ENCODE assay signal across 8 cellular contexts in the genomic region with DNA sequence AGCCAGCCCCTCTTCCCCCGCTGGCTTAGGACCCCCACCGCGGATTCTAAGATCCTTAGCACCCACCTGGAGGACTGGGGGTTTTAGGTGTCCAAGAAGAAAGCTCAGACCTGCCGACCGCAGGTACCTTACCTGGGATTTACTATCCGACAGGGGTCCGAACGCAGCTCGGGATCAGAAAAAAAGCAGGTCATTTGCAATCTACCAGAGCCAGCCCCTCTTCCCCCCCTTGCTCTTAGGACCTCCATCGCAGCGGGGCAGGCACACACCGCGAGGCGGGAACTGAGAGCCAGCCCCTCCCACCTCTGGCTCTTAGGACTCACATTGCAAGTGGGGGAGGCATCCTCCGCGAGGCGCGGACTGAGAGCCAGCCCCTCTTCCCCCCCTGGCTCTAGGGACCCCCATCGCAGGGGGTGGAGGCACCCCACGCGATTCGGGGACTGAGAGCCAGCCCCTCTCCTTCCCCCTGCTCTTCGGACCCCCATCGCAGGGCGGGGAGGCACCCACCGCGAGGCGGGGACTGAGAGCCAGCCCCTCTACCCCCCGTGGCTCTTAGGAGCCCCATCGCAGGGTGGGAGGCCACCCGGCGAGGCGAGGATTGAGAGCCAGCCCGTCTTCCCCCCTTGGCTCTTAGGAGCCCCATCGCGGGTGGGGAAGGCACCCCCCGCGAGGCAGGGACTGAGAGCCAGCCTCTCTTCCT. TPM values are rescaled to one million over a fixed set of nuclear protein-coding genes. Genes with fewer than 3 reads are reported as not detected.
DNase-seq lines count a peak whose midpoint lies in the region; ATAC-seq, FAIRE-seq and TF ChIP-seq lines count a peak whose summit lies in the region.

No MANE protein-coding gene starts in this region.

- H3K4me3 Mint-ChIP-seq in CD4-positive, alpha-beta T cell, result peak overlapping the region; percentile 84
- H3K4me3 Mint-ChIP-seq in GM23338, result peak overlapping the region; percentile 69
- peak overlapping the region; percentile 62 for H3K4me3 Mint-ChIP-seq in activated naive CD8-positive, alpha-beta T cell treated with anti-CD3 and anti-CD28 coated beads for 36 hours
- H3K4me3 Mint-ChIP-seq in stimulated activated naive CD8-positive, alpha-beta T cell treated with anti-CD3 and anti-CD28 coated beads, Interleukin-15, amount 100 ng/mL, for 72 hours, result peak overlapping the region; percentile 73 to 86
- H3K4me3 Mint-ChIP-seq in activated T-helper 1 cell treated with anti-CD3 and anti-CD28 coated beads, Interleukin-12 subunit alpha, Interleukin-12 subunit beta, Interleukin-2, Interleukin-4 antibody, amounts not matched to agents 30 ng/mL and 10 ng/mL and 1 ng/mL, durations not matched to agents 14 hours and 24 hours and 36 hours, result no peak overlapping the region

- H3F3A ChIP-seq in GM23338 (replicated peaks; ENCODE audit: low read depth), result no peaks in the 10 kb centered on the region

- H3K4me3 ChIP-seq in GM23338 (peak overlapping the region; percentile 69), kidney (ENCODE audit: low read length in 2 of 2) (no peak overlapping the region)

- no peaks in the 10 kb centered on the region for H3K4me1 ChIP-seq in GM23338 (ENCODE audit: insufficient read depth)
- H3K4me1 ChIP-seq in kidney (ENCODE audit: control insufficient read depth in 1 of 2, insufficient read depth in 1 of 2, low read depth in 1 of 2, low read length in 2 of 2), result peaks cover 0 to 5% of the 10 kb centered on the region in 2 donors

- peaks cover 32% of the 10 kb centered on the region for H3K27me3 Mint-ChIP-seq in CD4-positive, alpha-beta T cell
- peaks cover 33% of the 10 kb centered on the region for H3K27me3 Mint-ChIP-seq in GM23338 (ENCODE audit: insufficient read depth, low read depth, poor library complexity)
- H3K27me3 Mint-ChIP-seq in activated naive CD8-positive, alpha-beta T cell treated with anti-CD3 and anti-CD28 coated beads for 36 hours, result peaks cover 25% of the 10 kb centered on the region
- peaks cover 29% of the 10 kb centered on the region for H3K27me3 Mint-ChIP-seq in stimulated activated naive CD8-positive, alpha-beta T cell treated with anti-CD3 and anti-CD28 coated beads, Interleukin-15, amount 100 ng/mL, for 72 hours
- H3K27me3 Mint-ChIP-seq in activated T-helper 1 cell treated with anti-CD3 and anti-CD28 coated beads, Interleukin-12 subunit alpha, Interleukin-12 subunit beta, Interleukin-2, Interleukin-4 antibody, amounts not matched to agents 30 ng/mL and 10 ng/mL and 1 ng/mL, durations not matched to agents 14 hours and 24 hours and 36 hours (ENCODE audit: insufficient read depth), result peaks cover 31% of the 10 kb centered on the region

- ATAC-seq in CD4-positive, alpha-beta T cell (ENCODE audit: poor library complexity), result peak; percentile 68
- peak; percentile 82 for ATAC-seq in GM23338
- ATAC-seq in stimulated activated naive CD8-positive, alpha-beta T cell treated with anti-CD3 and anti-CD28 coated beads, Interleukin-15, amount 100 ng/mL, for 72 hours, result peak; percentile 54
- no peak for ATAC-seq in GM21526 (IDR thresholded peaks at IDR 0.05; ENCODE audit: low FRiP score, unreplicated experiment)

- no peak overlapping the region for H3K27ac Mint-ChIP-seq in CD4-positive, alpha-beta T cell
- no peak overlapping the region for H3K27ac Mint-ChIP-seq in GM23338
- no peak overlapping the region for H3K27ac Mint-ChIP-seq in activated naive CD8-positive, alpha-beta T cell treated with anti-CD3 and anti-CD28 coated beads for 36 hours
- peak overlapping the region in 1 of 2 donors; percentile 59 for H3K27ac Mint-ChIP-seq in stimulated activated naive CD8-positive, alpha-beta T cell treated with anti-CD3 and anti-CD28 coated beads, Interleukin-15, amount 100 ng/mL, for 72 hours
- no peak overlapping the region for H3K27ac Mint-ChIP-seq in activated T-helper 1 cell treated with anti-CD3 and anti-CD28 coated beads, Interleukin-12 subunit alpha, Interleukin-12 subunit beta, Interleukin-2, Interleukin-4 antibody, amounts not matched to agents 30 ng/mL and 10 ng/mL and 1 ng/mL, durations not matched to agents 14 hours and 24 hours and 36 hours

- peaks cover 11% of the 10 kb centered on the region for H3K27me3 ChIP-seq in CD4-positive, alpha-beta T cell (ENCODE audit: control insufficient read depth, insufficient read depth, low read length)
- peaks cover 44% of the 10 kb centered on the region for H3K27me3 ChIP-seq in GM23338 (ENCODE audit: insufficient read depth)

- TF ChIP-seq CTCF in CD4-positive, alpha-beta T cell (IDR thresholded peaks at IDR 0.05), result no peak
- TF ChIP-seq CTCF in GM23338 (conservative IDR thresholded peaks at IDR 0.05; ENCODE audit: low read depth in 2 of 2) (no peak), kidney (IDR thresholded peaks at IDR 0.05; ENCODE audit: borderline replicate concordance, extremely low read depth, insufficient read depth) (no peak)

- H4K20me1 ChIP-seq in GM23338 (replicated peaks; ENCODE audit: insufficient read depth), result no peaks in the 10 kb centered on the region

- H3K9me2 ChIP-seq in GM23338 (ENCODE audit: insufficient read depth), result no peaks in the 10 kb centered on the region

- peak in 5 of 10 experiments; percentile 13 to 28 (median 23) for DNase-seq in CD4-positive, alpha-beta T cell
- DNase-seq in GM23338 (ENCODE audit: low spot score) (peak; percentile 92), NCI-H2171 (lab: John Stamatoyannopoulos, UW) (peak; percentile 88), kidney (peak; percentile 67)
- DNase-seq in activated naive CD8-positive, alpha-beta T cell treated with anti-CD3 and anti-CD28 coated beads for 36 hours, result peak; percentile 29
- DNase-seq in stimulated activated naive CD8-positive, alpha-beta T cell treated with anti-CD3 and anti-CD28 coated beads, Interleukin-15, amount 100 ng/mL, for 72 hours, result peak in 1 of 2 donors; percentile 40
- DNase-seq in activated T-helper 1 cell treated with anti-CD3 and anti-CD28 coated beads, Interleukin-12 subunit alpha, Interleukin-12 subunit beta, Interleukin-2, Interleukin-4 antibody, amounts not matched to agents 30 ng/mL and 10 ng/mL and 1 ng/mL, durations not matched to agents 14 hours and 24 hours and 36 hours (ENCODE audit: low spot score), result no peak

- CTCF ChIA-PET in CD4-positive, alpha-beta T cell (lab: Charles Lee), result no interaction called here

- peaks cover 16% of the 10 kb centered on the region for H3K4me1 Mint-ChIP-seq in CD4-positive, alpha-beta T cell (ENCODE audit: low read depth)
- H3K4me1 Mint-ChIP-seq in GM23338, result peaks cover 12% of the 10 kb centered on the region
- peaks cover 3% of the 10 kb centered on the region for H3K4me1 Mint-ChIP-seq in activated naive CD8-positive, alpha-beta T cell treated with anti-CD3 and anti-CD28 coated beads for 36 hours
- peaks cover 30% of the 10 kb centered on the region for H3K4me1 Mint-ChIP-seq in stimulated activated naive CD8-positive, alpha-beta T cell treated with anti-CD3 and anti-CD28 coated beads, Interleukin-15, amount 100 ng/mL, for 72 hours
- no peaks in the 10 kb centered on the region for H3K4me1 Mint-ChIP-seq in activated T-helper 1 cell treated with anti-CD3 and anti-CD28 coated beads, Interleukin-12 subunit alpha, Interleukin-12 subunit beta, Interleukin-2, Interleukin-4 antibody, amounts not matched to agents 30 ng/mL and 10 ng/mL and 1 ng/mL, durations not matched to agents 14 hours and 24 hours and 36 hours (ENCODE audit: low read depth)

- H3K4me2 ChIP-seq in GM23338, result peak overlapping the region; percentile 81

- no peak overlapping the region for H3K9ac ChIP-seq in kidney (ENCODE audit: low read length in 2 of 2)

- no peaks in the 10 kb centered on the region for H3K36me3 Mint-ChIP-seq in CD4-positive, alpha-beta T cell (ENCODE audit: low read depth)
- H3K36me3 Mint-ChIP-seq in GM23338 (ENCODE audit: low read depth), result no peaks in the 10 kb centered on the region; the same call in 2 of the 3 replicates
- no peaks in the 10 kb centered on the region for H3K36me3 Mint-ChIP-seq in activated naive CD8-positive, alpha-beta T cell treated with anti-CD3 and anti-CD28 coated beads for 36 hours
- no peaks in the 10 kb centered on the region for H3K36me3 Mint-ChIP-seq in activated T-helper 1 cell treated with anti-CD3 and anti-CD28 coated beads, Interleukin-12 subunit alpha, Interleukin-12 subunit beta, Interleukin-2, Interleukin-4 antibody, amounts not matched to agents 30 ng/mL and 10 ng/mL and 1 ng/mL, durations not matched to agents 14 hours and 24 hours and 36 hours (ENCODE audit: low read depth)

- H3K9me3 Mint-ChIP-seq in CD4-positive, alpha-beta T cell, result no peaks in the 10 kb centered on the region
- H3K9me3 Mint-ChIP-seq in GM23338, result no peaks in the 10 kb centered on the region
- H3K9me3 Mint-ChIP-seq in activated naive CD8-positive, alpha-beta T cell treated with anti-CD3 and anti-CD28 coated beads for 36 hours, result no peaks in the 10 kb centered on the region
- no peaks in the 10 kb centered on the region for H3K9me3 Mint-ChIP-seq in stimulated activated naive CD8-positive, alpha-beta T cell treated with anti-CD3 and anti-CD28 coated beads, Interleukin-15, amount 100 ng/mL, for 72 hours
- no peaks in the 10 kb centered on the region for H3K9me3 Mint-ChIP-seq in activated T-helper 1 cell treated with anti-CD3 and anti-CD28 coated beads, Interleukin-12 subunit alpha, Interleukin-12 subunit beta, Interleukin-2, Interleukin-4 antibody, amounts not matched to agents 30 ng/mL and 10 ng/mL and 1 ng/mL, durations not matched to agents 14 hours and 24 hours and 36 hours

- no peak overlapping the region for H3K27ac ChIP-seq in CD4-positive, alpha-beta T cell (ENCODE audit: low read depth, low read length)
- H3K27ac ChIP-seq in GM23338 (ENCODE audit: low read depth) (no peak overlapping the region), kidney (ENCODE audit: low read depth in 2 of 2, low read length in 2 of 2) (no peak overlapping the region)

- POLR2A ChIA-PET in CD4-positive, alpha-beta T cell (lab: Charles Lee), result no interaction called here

- peak overlapping the region; percentile 43; the same call in 1 of the 2 replicates for H2AFZ ChIP-seq in GM23338

- H3K79me2 ChIP-seq in GM23338 (replicated peaks; ENCODE audit: insufficient read depth), result no peaks in the 10 kb centered on the region

- H3K36me3 ChIP-seq in GM23338 (ENCODE audit: insufficient read depth) (no peaks in the 10 kb centered on the region), kidney (ENCODE audit: control insufficient read depth in 1 of 2, insufficient read depth in 2 of 2, low read length in 2 of 2) (no peaks in the 10 kb centered on the region)

- intact Hi-C loops in CD4-positive, alpha-beta T cell (cut with DNase I, micrococcal nuclease), result loop anchor here in 1 of 2 experiments (10.0 kb wide), 1 partner anchor 156 kb away; no protein-coding TSS in a partner anchor
- intact Hi-C loops in kidney (cut with DNase I), result no loop called here
- intact Hi-C loops in activated T-helper 1 cell treated with anti-CD3 and anti-CD28 coated beads, Interleukin-12 subunit alpha, Interleukin-12 subunit beta, Interleukin-2, Interleukin-4 antibody, amounts not matched to agents 30 ng/mL and 10 ng/mL and 1 ng/mL, durations not matched to agents 14 hours and 24 hours and 36 hours (cut with micrococcal nuclease), result no loop called here

- no peak for FAIRE-seq in kidney (lab: Jason Lieb, UNC)

- no peaks in the 10 kb centered on the region for H3K9me3 ChIP-seq in CD4-positive, alpha-beta T cell (ENCODE audit: control insufficient read depth, low read length)
- no peaks in the 10 kb centered on the region for H3K9me3 ChIP-seq in kidney (ENCODE audit: control insufficient read depth in 1 of 2, low read length in 2 of 2)

RNA-seq across cellular contexts. Expression of a gene that starts 45.3 kb away (rescaled TPM):
- 10 to 100 TPM; 61.9 to 63.8 TPM for total RNA-seq in CD4-positive, alpha-beta T cell
- total RNA-seq in GM23338 (2014; rRNA removed; shearing (Covaris generic)), result 95.7 and 103 TPM in 2 replicates
- polyA plus RNA-seq in GM23338 (2016; fragmentation: Nextera tagmentation; extraction: Ambion mirVana) (58.4 and 66.0 TPM in 2 replicates), kidney (ENCODE audit: insufficient read depth, low read depth, low replicate concordance) (1.9 TPM)
- 100 to 1,000 TPM; 141 to 143 TPM for total RNA-seq in activated naive CD8-positive, alpha-beta T cell treated with anti-CD3 and anti-CD28 coated beads for 36 hours
- 29.9 TPM for total RNA-seq in kidney
- total RNA-seq in activated T-helper 1 cell treated with anti-CD3 and anti-CD28 coated beads, Interleukin-12 subunit alpha, Interleukin-12 subunit beta, Interleukin-2, Interleukin-4 antibody, amounts not matched to agents 30 ng/mL and 10 ng/mL and 1 ng/mL, durations not matched to agents 14 hours and 24 hours and 36 hours, result 171 and 186 TPM in 2 replicates
